ENCODE assay signal across 8 cellular contexts in the genomic region with DNA sequence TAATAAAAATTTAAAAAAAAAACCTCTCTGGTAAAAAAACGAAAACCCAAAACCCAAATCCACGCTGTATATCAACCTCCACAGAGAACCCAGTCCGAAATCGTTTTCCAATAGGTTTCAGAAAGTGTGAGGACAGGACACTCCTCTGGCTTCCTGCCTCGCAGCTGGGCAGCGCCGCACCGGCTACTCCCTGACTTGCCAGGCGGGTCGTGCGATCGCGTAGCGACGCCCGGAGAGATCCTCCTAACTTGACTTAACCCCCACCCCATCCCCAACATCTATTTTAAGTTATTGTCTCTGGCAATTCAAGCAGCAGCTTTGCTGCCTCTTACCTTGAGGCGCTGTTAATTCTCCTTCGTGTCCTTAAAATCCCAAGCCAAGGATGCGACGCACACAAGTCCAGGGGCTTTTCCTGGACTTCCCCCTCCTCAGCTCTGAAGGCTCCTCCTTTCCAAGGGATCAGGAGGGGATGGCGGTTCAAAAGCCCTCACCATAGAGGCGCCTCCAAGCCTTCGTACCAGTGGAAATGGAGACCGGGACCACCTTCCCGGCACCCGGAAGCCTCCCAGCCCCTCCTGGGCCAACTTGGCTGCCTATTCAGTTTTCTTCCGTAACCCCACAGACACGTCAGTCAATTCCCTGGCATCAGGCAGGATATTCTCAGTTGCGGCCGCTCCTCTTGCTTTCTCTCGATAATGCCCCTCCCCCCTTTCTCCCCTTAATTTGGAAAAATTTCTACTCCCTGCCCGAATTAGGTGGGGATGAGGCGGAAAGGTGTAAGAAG. TPM values are rescaled to one million over a fixed set of nuclear protein-coding genes. Genes with fewer than 3 reads are reported as not detected.
DNase-seq lines count a peak whose midpoint lies in the region; ATAC-seq and TF ChIP-seq lines count a peak whose summit lies in the region.

No MANE protein-coding gene starts in this region.

- H3K27me3 ChIP-seq in RWPE2 (ENCODE audit: insufficient read depth, poor library complexity, severe bottlenecking) = peaks cover 89% of the 10 kb centered on the region
- H3K27me3 ChIP-seq in hepatocyte = peaks cover 60% of the 10 kb centered on the region

- peak; percentile 1 for TF ChIP-seq CTCF in RWPE2 (IDR thresholded peaks at IDR 0.05; ENCODE audit: poor library complexity, severe bottlenecking)
- no peak for TF ChIP-seq CTCF in hepatocyte (IDR thresholded peaks at IDR 0.05; ENCODE audit: poor library complexity)

- no peak for ATAC-seq in stimulated activated naive CD8-positive, alpha-beta T cell treated with anti-CD3 and anti-CD28 coated beads, Interleukin-15, Interleukin-2, amounts not matched to agents 100 U/mL and 50 U/mL, for 24 hours
- peak; percentile 26; the same call in 1 of the 3 replicates for ATAC-seq in RWPE2 (ENCODE audit: low read depth)
- ATAC-seq in GM18517 (IDR thresholded peaks at IDR 0.05; ENCODE audit: unreplicated experiment) = no peak

- peaks cover 9% of the 10 kb centered on the region for H3K4me1 Mint-ChIP-seq in stimulated activated naive CD8-positive, alpha-beta T cell treated with anti-CD3 and anti-CD28 coated beads, Interleukin-15, Interleukin-2, amounts not matched to agents 100 ng/mL and 50 ng/mL, for 24 hours (ENCODE audit: low read depth)

- H3K36me3 ChIP-seq in RWPE2 (ENCODE audit: low read depth) (no peaks in the 10 kb centered on the region), hepatocyte (replicated peaks; ENCODE audit: insufficient read depth, low read depth) (no peaks in the 10 kb centered on the region)

- no peaks in the 10 kb centered on the region for H3K36me3 Mint-ChIP-seq in stimulated activated naive CD8-positive, alpha-beta T cell treated with anti-CD3 and anti-CD28 coated beads, Interleukin-15, Interleukin-2, amounts not matched to agents 100 ng/mL and 50 ng/mL, for 24 hours (ENCODE audit: low read depth)

- H3K4me3 ChIP-seq in RWPE2 (ENCODE audit: severe bottlenecking) = peak overlapping the region; percentile 32
- peak overlapping the region; percentile 67 for H3K4me3 ChIP-seq in hepatocyte
- H3K4me3 ChIP-seq in skeletal muscle cell (ENCODE audit: low read depth, low read length) = peak overlapping the region; percentile 48

- H4K20me1 ChIP-seq in hepatocyte (ENCODE audit: insufficient read depth, poor library complexity, severe bottlenecking) = no peaks in the 10 kb centered on the region

- no peak overlapping the region for H3K27ac ChIP-seq in RWPE2 (ENCODE audit: poor library complexity, severe bottlenecking)
- H3K27ac ChIP-seq in hepatocyte = no peak overlapping the region

- H3K4me3 Mint-ChIP-seq in stimulated activated naive CD8-positive, alpha-beta T cell treated with anti-CD3 and anti-CD28 coated beads, Interleukin-15, Interleukin-2, amounts not matched to agents 100 ng/mL and 50 ng/mL, for 24 hours = peak overlapping the region; percentile 63

- H3K4me1 ChIP-seq in RWPE2 (ENCODE audit: insufficient read depth, poor library complexity, severe bottlenecking) = no peaks in the 10 kb centered on the region
- H3K4me1 ChIP-seq in hepatocyte (ENCODE audit: insufficient read depth) = no peaks in the 10 kb centered on the region

- WGBS in hepatocyte (ENCODE audit: low lambda C conversion rate, missing lambda C conversion rate) = under 1% methylated on average over 33 of the region's 33 CpGs

- H3K9me3 ChIP-seq in RWPE2 (ENCODE audit: severe bottlenecking) = no peaks in the 10 kb centered on the region
- H3K9me3 ChIP-seq in hepatocyte (ENCODE audit: low read depth) = no peaks in the 10 kb centered on the region

- peak overlapping the region; percentile 97 for H3K4me2 ChIP-seq in hepatocyte

- peak overlapping the region; percentile 68 for H2AFZ ChIP-seq in hepatocyte

- peaks cover 63% of the 10 kb centered on the region for H3K27me3 Mint-ChIP-seq in stimulated activated naive CD8-positive, alpha-beta T cell treated with anti-CD3 and anti-CD28 coated beads, Interleukin-15, Interleukin-2, amounts not matched to agents 100 ng/mL and 50 ng/mL, for 24 hours

- no peaks in the 10 kb centered on the region for H3K79me2 ChIP-seq in hepatocyte

- no peaks in the 10 kb centered on the region for H3K9me3 Mint-ChIP-seq in stimulated activated naive CD8-positive, alpha-beta T cell treated with anti-CD3 and anti-CD28 coated beads, Interleukin-15, Interleukin-2, amounts not matched to agents 100 ng/mL and 50 ng/mL, for 24 hours

- DNase-seq in stimulated activated naive CD8-positive, alpha-beta T cell treated with anti-CD3 and anti-CD28 coated beads, Interleukin-15, Interleukin-2, amounts not matched to agents 100 U/mL and 50 U/mL, for 24 hours = no peak
- no peak for DNase-seq in RWPE2 (ENCODE audit: low spot score)
- DNase-seq in hepatocyte (ENCODE audit: low spot score) = peak; percentile 61
- no peak for DNase-seq in skeletal muscle cell (ENCODE audit: low read depth)
- DNase-seq in stimulated activated CD4-positive, alpha-beta T cell treated with anti-CD3 and anti-CD28 coated beads, Interleukin-4, amount 100 ng/mL, for 24 hours = no peak
- DNase-seq in putamen (ENCODE audit: low spot score) = no peak

- no peak overlapping the region for H3K27ac Mint-ChIP-seq in stimulated activated naive CD8-positive, alpha-beta T cell treated with anti-CD3 and anti-CD28 coated beads, Interleukin-15, Interleukin-2, amounts not matched to agents 100 ng/mL and 50 ng/mL, for 24 hours

- no peaks in the 10 kb centered on the region for H3K9me2 ChIP-seq in hepatocyte (replicated peaks; ENCODE audit: insufficient read depth)

RNA-seq across cellular contexts. Expression of a gene that starts 0.6 kb away (rescaled TPM):
- total RNA-seq in hepatocyte = 1.2 and 1.6 TPM in 2 replicates
- 0.33 and 1.4 TPM in 2 replicates for polyA plus RNA-seq in hepatocyte
